ENCODE assay signal across 8 cellular contexts in genomic region chr19:12139309-12139708, GRCh38. TPM values are rescaled to one million over a fixed set of nuclear protein-coding genes. Genes with fewer than 3 reads are reported as not detected.
A peak's percentile ranks its signal among the peaks of the same experiment; 100 is the strongest.
DNase-seq lines count a peak whose midpoint lies in the region; ATAC-seq, FAIRE-seq and TF ChIP-seq lines count a peak whose summit lies in the region.

No MANE protein-coding gene starts in this region.

- POLR2A ChIA-PET in CD4-positive, alpha-beta memory T cell (lab: Charles Lee; ENCODE audit: partially characterized antibody), result interaction anchor here (1.1 to 3.2 kb wide), 5 partner anchors 23 to 215 kb away, joined by 3 to 24 read pairs (median 12); partner anchors contain the start of genes ZNF136, ZNF44, ZNF700 and ZNF763
- POLR2A ChIA-PET in endothelial cell of umbilical vein (lab: Charles Lee), result no interaction called here

- dilution Hi-C loops in endothelial cell of umbilical vein (cut with MboI; ENCODE audit: extremely low pct_ligation_motif_present, low sequenced_read_pairs), result no loop called here

- H4K8ac ChIP-seq in neuronal stem cell (ENCODE audit: low read depth, low read length), result no peak overlapping the region

- peaks cover 28 to 43% (median 33%) of the 10 kb centered on the region in 4 donors for H3K4me1 Mint-ChIP-seq in CD4-positive, alpha-beta memory T cell

- no peaks in the 10 kb centered on the region for H3K79me1 ChIP-seq in neuronal stem cell (ENCODE audit: low read depth, low read length)

- H2BK5ac ChIP-seq in neuronal stem cell (ENCODE audit: low read length), result no peak overlapping the region

- CTCF ChIA-PET in CD4-positive, alpha-beta memory T cell (lab: Charles Lee; ENCODE audit: partially characterized antibody), result interaction anchor here (1.0 to 5.5 kb wide), 5 partner anchors 24 to 357 kb away, joined by 3 to 44 read pairs (median 19); partner anchors contain the start of genes ZNF136 and ZNF700
- CTCF ChIA-PET in endothelial cell of umbilical vein (lab: Charles Lee), result interaction anchor here (1.4 to 2.5 kb wide), 2 partner anchors 151 to 215 kb away, joined by 8 to 28 read pairs; partner anchors contain the start of gene ZNF700

- H3K4me3 ChIP-seq in CD4-positive, alpha-beta memory T cell (ENCODE audit: low read length in 2 of 2), result peak overlapping the region in 1 of 2 donors; percentile 66
- peak overlapping the region in 2 of 3 experiments; percentile 68 to 72 for H3K4me3 ChIP-seq in endothelial cell of umbilical vein (replicated peaks in 1 of 3; ENCODE audit: insufficient read depth in 1 of 3, low read depth in 1 of 3, low read length in 3 of 3)
- H3K4me3 ChIP-seq in neuronal stem cell (ENCODE audit: low read length in 2 of 2), result peak overlapping the region; percentile 87

- H2AK5ac ChIP-seq in neuronal stem cell (ENCODE audit: low read depth, low read length), result no peak overlapping the region

- no peak for DNase-seq in CD4-positive, alpha-beta memory T cell
- DNase-seq in OCI-M1 (lab: John Stamatoyannopoulos, UW), result peak; percentile 58
- DNase-seq in endothelial cell of umbilical vein (ENCODE audit: low read depth, low spot score), result no peak
- DNase-seq in neuronal stem cell (ENCODE audit: low spot score), result no peak
- no peak for DNase-seq in AG08395 (ENCODE audit: low spot score)
- DNase-seq in NCI-H1092 treated with DMSO at 0.1 percent for 48 hours (lab: John Stamatoyannopoulos, UW), result no peak
- no peak for DNase-seq in hypothalamus (lab: John Stamatoyannopoulos, UW)

- peak; percentile 47 for FAIRE-seq in endothelial cell of umbilical vein (lab: Jason Lieb, UNC)

- H3K27ac Mint-ChIP-seq in CD4-positive, alpha-beta memory T cell, result peak overlapping the region in 6 of 7 donors; percentile 29 to 79 (median 49)

- H3K18ac ChIP-seq in neuronal stem cell (ENCODE audit: low read length), result no peak overlapping the region

- no peak overlapping the region for H3K14ac ChIP-seq in neuronal stem cell (ENCODE audit: low read length)

- BruUV-seq in endothelial cell of umbilical vein (replicated peaks; lab: Mats Ljungman, UMichigan), result no TSS peak

- H2AFZ ChIP-seq in endothelial cell of umbilical vein (ENCODE audit: low read depth, low read length), result no peak overlapping the region
- peak overlapping the region; percentile 90 for H2AFZ ChIP-seq in neuronal stem cell (ENCODE audit: low read length)

- intact Hi-C loops in CD4-positive, alpha-beta memory T cell (cut with micrococcal nuclease), result no loop called here
- intact Hi-C loops in endothelial cell of umbilical vein (cut with micrococcal nuclease), result no loop called here

- peaks cover 2% of the 10 kb centered on the region for H3K36me3 ChIP-seq in CD4-positive, alpha-beta memory T cell (ENCODE audit: insufficient read depth, low read length)
- H3K36me3 ChIP-seq in endothelial cell of umbilical vein (ENCODE audit: control insufficient read depth in 2 of 2, extremely low read depth in 1 of 2, insufficient read depth in 2 of 2, low read length in 2 of 2) (peaks cover 1 to 5% of the 10 kb centered on the region in 2 experiments), neuronal stem cell (replicated peaks in 1 of 2; ENCODE audit: control insufficient read depth in 2 of 2, insufficient read depth in 2 of 2, low read length in 2 of 2) (peaks cover 33 to 80% of the 10 kb centered on the region in 2 donors)

- no peak for TF ChIP-seq POLR2A in endothelial cell of umbilical vein (IDR thresholded peaks at IDR 0.05; ENCODE audit: low read depth, low read length)

- peaks cover 26% of the 10 kb centered on the region for H3K4me1 ChIP-seq in CD4-positive, alpha-beta memory T cell (ENCODE audit: insufficient read depth, low read length)
- H3K4me1 ChIP-seq in endothelial cell of umbilical vein (ENCODE audit: control insufficient read depth, extremely low read depth, insufficient read depth, low read length), result no peaks in the 10 kb centered on the region
- peaks cover 7 to 8% of the 10 kb centered on the region in 2 donors for H3K4me1 ChIP-seq in neuronal stem cell (ENCODE audit: control insufficient read depth in 2 of 2, insufficient read depth in 1 of 2, low read depth in 1 of 2, low read length in 2 of 2)

- H3K4me2 ChIP-seq in endothelial cell of umbilical vein (ENCODE audit: insufficient read depth, low read length), result peak overlapping the region; percentile 2
- peak overlapping the region; percentile 45 for H3K4me2 ChIP-seq in neuronal stem cell (ENCODE audit: insufficient read depth, low read length, poor library complexity, severe bottlenecking)

- no peak for ATAC-seq in HG03175 (IDR thresholded peaks at IDR 0.05; ENCODE audit: unreplicated experiment)

- H3K27me3 Mint-ChIP-seq in CD4-positive, alpha-beta memory T cell, result no peaks in the 10 kb centered on the region

- H3K27ac ChIP-seq in CD4-positive, alpha-beta memory T cell (ENCODE audit: low read depth, low read length), result peak overlapping the region; percentile 63
- H3K27ac ChIP-seq in endothelial cell of umbilical vein (ENCODE audit: insufficient read depth, low read depth, low read length) (no peak overlapping the region), neuronal stem cell (replicated peaks; ENCODE audit: low read length) (peak overlapping the region; percentile 83)

- no CpG with 5 or more reads among the region's 14 CpGs for WGBS in neuronal stem cell (ENCODE audit: extremely low coverage in 2 of 2, insufficient read length in 2 of 2, insufficient replicate concordance in 1 of 2), 2 donors

- no peaks in the 10 kb centered on the region for H3K9me3 ChIP-seq in CD4-positive, alpha-beta memory T cell (ENCODE audit: control insufficient read depth in 1 of 2, low read length in 2 of 2)
- H3K9me3 ChIP-seq in endothelial cell of umbilical vein (replicated peaks; ENCODE audit: control insufficient read depth, insufficient read depth, low read length) (peaks cover 1% of the 10 kb centered on the region), neuronal stem cell (replicated peaks in 1 of 2; ENCODE audit: control insufficient read depth in 2 of 2, insufficient read depth in 1 of 2, low read depth in 1 of 2, low read length in 2 of 2) (peaks cover 28 to 66% of the 10 kb centered on the region in 2 donors)

- no peak overlapping the region for H4K91ac ChIP-seq in neuronal stem cell (ENCODE audit: low read depth, low read length, poor library complexity)

- TF ChIP-seq CTCF in endothelial cell of umbilical vein (IDR thresholded peaks at IDR 0.05; ENCODE audit: extremely low read depth in 1 of 2, insufficient read depth in 1 of 2, low read depth in 1 of 2, low read length in 2 of 2), result no peak

- H2BK12ac ChIP-seq in neuronal stem cell (ENCODE audit: low read length), result no peak overlapping the region

- no peaks in the 10 kb centered on the region for H3K79me2 ChIP-seq in endothelial cell of umbilical vein (ENCODE audit: control insufficient read depth, insufficient read depth, low read length)

- H3K23ac ChIP-seq in neuronal stem cell (ENCODE audit: low read depth, low read length, poor library complexity), result no peak overlapping the region

- no peak overlapping the region for H2BK15ac ChIP-seq in neuronal stem cell (ENCODE audit: low read length)

- H3K36me3 Mint-ChIP-seq in CD4-positive, alpha-beta memory T cell, result peaks cover 27 to 32% of the 10 kb centered on the region in 2 donors

- no peaks in the 10 kb centered on the region for H4K20me1 ChIP-seq in endothelial cell of umbilical vein (replicated peaks; ENCODE audit: control insufficient read depth, extremely low read depth, insufficient read depth, low read length)

- no peak overlapping the region for H2BK120ac ChIP-seq in neuronal stem cell (ENCODE audit: low read depth, low read length)

- no peak overlapping the region for H3K4ac ChIP-seq in neuronal stem cell (ENCODE audit: low read length)

- H3K9me3 Mint-ChIP-seq in CD4-positive, alpha-beta memory T cell, result peaks cover 0 to 9% (median 1%) of the 10 kb centered on the region in 8 donors

- no peaks in the 10 kb centered on the region for H3K9me1 ChIP-seq in endothelial cell of umbilical vein (replicated peaks; ENCODE audit: control insufficient read depth, extremely low read depth, insufficient read depth, low read length)

- H3K9ac ChIP-seq in endothelial cell of umbilical vein (replicated peaks; ENCODE audit: extremely low read depth, insufficient read depth, low read length) (no peak overlapping the region), neuronal stem cell (ENCODE audit: low read depth, low read length, poor library complexity) (no peak overlapping the region)

- peak overlapping the region; percentile 81 to 95 (median 91) for H3K4me3 Mint-ChIP-seq in CD4-positive, alpha-beta memory T cell

- no peaks in the 10 kb centered on the region for H3K27me3 ChIP-seq in CD4-positive, alpha-beta memory T cell (ENCODE audit: insufficient read depth, low read length)
- H3K27me3 ChIP-seq in endothelial cell of umbilical vein (ENCODE audit: control insufficient read depth in 2 of 2, insufficient read depth in 2 of 2, low read length in 2 of 2) (no peaks in the 10 kb centered on the region), neuronal stem cell (ENCODE audit: control insufficient read depth in 3 of 3, insufficient read depth in 3 of 3, low read depth in 1 of 3, low read length in 3 of 3) (no peaks in the 10 kb centered on the region)

RNA-seq across cellular contexts. Expression of gene ZNF20, which starts 0.8 kb away (rescaled TPM):
- total RNA-seq in CD4-positive, alpha-beta memory T cell, result 1 to 10 TPM; 4.0 to 7.4 TPM
- polyA plus RNA-seq in CD4-positive, alpha-beta memory T cell, result 1 to 10 TPM; 1.6 to 2.2 TPM
- total RNA-seq in endothelial cell of umbilical vein, result 0.35 and 0.88 TPM in 2 replicates
- 0.35 and 0.46 TPM in 2 replicates for polyA plus RNA-seq in endothelial cell of umbilical vein
- 0.13 and 0.68 TPM in 2 replicates for polyA plus RNA-seq in endothelial cell of umbilical vein (2011; cell fraction: cytosol; rRNA removed)
- polyA plus RNA-seq in endothelial cell of umbilical vein (2011; cell fraction: nucleus; rRNA removed), result 1.2 and 1.8 TPM in 2 replicates
- polyA plus RNA-seq in endothelial cell of umbilical vein (2012), result 0.84 TPM in 1 of 2 replicates, not detected in the other
- 1.4 and 2.2 TPM in 2 replicates for polyA minus RNA-seq in endothelial cell of umbilical vein
- not detected for polyA minus RNA-seq in endothelial cell of umbilical vein (2011; cell fraction: cytosol; rRNA and poly(A)+ RNA removed)
- 1.8 TPM in 2 replicates for polyA minus RNA-seq in endothelial cell of umbilical vein (2011; cell fraction: nucleus; rRNA and poly(A)+ RNA removed)
- 8.0 TPM for polyA plus RNA-seq in neuronal stem cell (2013, experiment 1 of 2)
- polyA plus RNA-seq in neuronal stem cell (2013, experiment 2 of 2), result 7.8 TPM

RNA-seq across cellular contexts. Expression of gene ZNF625, which starts 17.2 kb away (rescaled TPM):
- total RNA-seq in CD4-positive, alpha-beta memory T cell, result 1 to 10 TPM; 2.1 to 2.6 TPM
- polyA plus RNA-seq in CD4-positive, alpha-beta memory T cell, result under 1 TPM in 1 of 2 donors, not detected in 1; 0.52 TPM
- total RNA-seq in endothelial cell of umbilical vein, result 6.7 and 7.1 TPM in 2 replicates
- 0.73 and 0.90 TPM in 2 replicates for polyA plus RNA-seq in endothelial cell of umbilical vein
- 1.3 and 2.1 TPM in 2 replicates for polyA plus RNA-seq in endothelial cell of umbilical vein (2011; cell fraction: cytosol; rRNA removed)
- polyA plus RNA-seq in endothelial cell of umbilical vein (2011; cell fraction: nucleus; rRNA removed), result 4.0 and 4.2 TPM in 2 replicates
- 1.1 and 1.3 TPM in 2 replicates for polyA plus RNA-seq in endothelial cell of umbilical vein (2012)
- 4.4 and 8.0 TPM in 2 replicates for polyA minus RNA-seq in endothelial cell of umbilical vein
- polyA minus RNA-seq in endothelial cell of umbilical vein (2011; cell fraction: cytosol; rRNA and poly(A)+ RNA removed), result not detected
- polyA minus RNA-seq in endothelial cell of umbilical vein (2011; cell fraction: nucleus; rRNA and poly(A)+ RNA removed), result 3.6 TPM in 2 replicates
- polyA plus RNA-seq in neuronal stem cell (2013, experiment 1 of 2), result 8.9 TPM
- polyA plus RNA-seq in neuronal stem cell (2013, experiment 2 of 2), result 9.8 TPM

RNA-seq across cellular contexts. Expression of gene ZNF136, which starts 23.6 kb away (rescaled TPM):
- 10 to 100 TPM; 26.9 to 32.8 TPM for total RNA-seq in CD4-positive, alpha-beta memory T cell
- 10 to 100 TPM; 17.0 to 18.5 TPM for polyA plus RNA-seq in CD4-positive, alpha-beta memory T cell
- total RNA-seq in endothelial cell of umbilical vein, result 3.5 and 4.0 TPM in 2 replicates
- 0.92 TPM in 2 replicates for polyA plus RNA-seq in endothelial cell of umbilical vein
- 1.3 and 1.7 TPM in 2 replicates for polyA plus RNA-seq in endothelial cell of umbilical vein (2011; cell fraction: cytosol; rRNA removed)
- polyA plus RNA-seq in endothelial cell of umbilical vein (2011; cell fraction: nucleus; rRNA removed), result 2.9 and 3.5 TPM in 2 replicates
- polyA plus RNA-seq in endothelial cell of umbilical vein (2012), result 2.9 and 3.9 TPM in 2 replicates
- polyA minus RNA-seq in endothelial cell of umbilical vein, result 4.5 and 5.6 TPM in 2 replicates
- 3.5 TPM for polyA minus RNA-seq in endothelial cell of umbilical vein (2011; cell fraction: cytosol; rRNA and poly(A)+ RNA removed)
- 5.7 and 6.0 TPM in 2 replicates for polyA minus RNA-seq in endothelial cell of umbilical vein (2011; cell fraction: nucleus; rRNA and poly(A)+ RNA removed)
- 8.4 TPM for polyA plus RNA-seq in neuronal stem cell (2013, experiment 1 of 2)
- 8.8 TPM for polyA plus RNA-seq in neuronal stem cell (2013, experiment 2 of 2)
